ENCODE assay signal across 8 cellular contexts in genomic region chr16:81429045-81429521, GRCh38. TPM values are rescaled to one million over a fixed set of nuclear protein-coding genes. Genes with fewer than 3 reads are reported as not detected.
DNase-seq lines count a peak whose midpoint lies in the region; ATAC-seq and TF ChIP-seq lines count a peak whose summit lies in the region.

No MANE protein-coding gene starts in this region.

- H3K4me3 ChIP-seq in kidney epithelial cell (ENCODE audit: low read depth, low read length), result no peak overlapping the region
- H3K4me3 ChIP-seq in CD4-positive, alpha-beta memory T cell (ENCODE audit: low read length in 2 of 2), result no peak overlapping the region

- H3K36me3 Mint-ChIP-seq in Calu3 (ENCODE audit: insufficient read depth, unreplicated experiment), result no peaks in the 10 kb centered on the region
- H3K36me3 Mint-ChIP-seq in activated CD8-positive, alpha-beta T cell treated with anti-CD3 and anti-CD28 coated beads for 36 hours (ENCODE audit: low read depth), result no peaks in the 10 kb centered on the region
- H3K36me3 Mint-ChIP-seq in CD4-positive, alpha-beta memory T cell, result no peaks in the 10 kb centered on the region

- peak; percentile 75 for TF ChIP-seq CTCF in Calu3 (IDR thresholded peaks at IDR 0.05; ENCODE audit: unreplicated experiment)
- peak; percentile 41 for TF ChIP-seq CTCF in activated CD8-positive, alpha-beta T cell treated with anti-CD3 and anti-CD28 coated beads for 36 hours (IDR thresholded peaks at IDR 0.05)
- TF ChIP-seq CTCF in kidney epithelial cell (IDR thresholded peaks at IDR 0.05; ENCODE audit: insufficient read depth, low read length, poor library complexity, severe bottlenecking), result peak; percentile 44

- H3K27me3 Mint-ChIP-seq in Calu3 (ENCODE audit: unreplicated experiment), result no peaks in the 10 kb centered on the region
- H3K27me3 Mint-ChIP-seq in activated CD8-positive, alpha-beta T cell treated with anti-CD3 and anti-CD28 coated beads for 36 hours, result no peaks in the 10 kb centered on the region
- no peaks in the 10 kb centered on the region for H3K27me3 Mint-ChIP-seq in CD4-positive, alpha-beta memory T cell

- no peaks in the 10 kb centered on the region for H3K27me3 ChIP-seq in kidney epithelial cell (ENCODE audit: control insufficient read depth, insufficient read depth, low read length)
- H3K27me3 ChIP-seq in CD4-positive, alpha-beta memory T cell (ENCODE audit: insufficient read depth, low read length), result no peaks in the 10 kb centered on the region

- H3K9me3 ChIP-seq in CD4-positive, alpha-beta memory T cell (ENCODE audit: control insufficient read depth in 1 of 2, low read length in 2 of 2), result no peaks in the 10 kb centered on the region

- CTCF ChIA-PET in Calu3 (lab: Charles Lee), result interaction anchor here (0.6 to 1.5 kb wide), 5 partner anchors 11 to 324 kb away, joined by 3 to 9 read pairs (median 6); no protein-coding TSS in a partner anchor
- CTCF ChIA-PET in activated CD8-positive, alpha-beta T cell treated with anti-CD3 and anti-CD28 coated beads for 36 hours (lab: Charles Lee), result interaction anchor here (0.9 to 1.6 kb wide), 3 partner anchors 14 to 98 kb away, joined by 3 to 5 read pairs (median 5); no protein-coding TSS in a partner anchor
- CTCF ChIA-PET in CD4-positive, alpha-beta memory T cell (lab: Charles Lee; ENCODE audit: partially characterized antibody), result interaction anchor here (0.9 to 1.3 kb wide), 5 partner anchors 41 to 293 kb away, joined by 3 read pairs; no protein-coding TSS in a partner anchor

- H3K36me3 ChIP-seq in kidney epithelial cell (ENCODE audit: control insufficient read depth, insufficient read depth, low read length), result no peaks in the 10 kb centered on the region
- H3K36me3 ChIP-seq in CD4-positive, alpha-beta memory T cell (ENCODE audit: insufficient read depth, low read length), result no peaks in the 10 kb centered on the region

- no TSS peak for BruUV-seq in Calu3 (replicated peaks; lab: Mats Ljungman, UMichigan)

- POLR2A ChIA-PET in activated CD8-positive, alpha-beta T cell treated with anti-CD3 and anti-CD28 coated beads for 36 hours (lab: Charles Lee), result no interaction called here
- POLR2A ChIA-PET in CD4-positive, alpha-beta memory T cell (lab: Charles Lee; ENCODE audit: partially characterized antibody), result no interaction called here

- no peak overlapping the region for H3K4me3 Mint-ChIP-seq in Calu3 (ENCODE audit: low read depth, unreplicated experiment)
- H3K4me3 Mint-ChIP-seq in activated CD8-positive, alpha-beta T cell treated with anti-CD3 and anti-CD28 coated beads for 36 hours, result no peak overlapping the region
- no peak overlapping the region for H3K4me3 Mint-ChIP-seq in CD4-positive, alpha-beta memory T cell

- DNase-seq in Calu3 (peak; percentile 75), Kasumi-1 (lab: John Stamatoyannopoulos, UW) (peak; percentile 56 to 57), kidney epithelial cell (ENCODE audit: low read depth) (no peak), OCI-M2 (lab: John Stamatoyannopoulos, UW; ENCODE audit: unreplicated experiment) (no peak), KG1 (lab: John Stamatoyannopoulos, UW) (no peak)
- DNase-seq in activated CD8-positive, alpha-beta T cell treated with anti-CD3 and anti-CD28 coated beads for 36 hours, result peak; percentile 30
- DNase-seq in CD4-positive, alpha-beta memory T cell, result no peak

- no peak overlapping the region for H3K27ac ChIP-seq in CD4-positive, alpha-beta memory T cell (ENCODE audit: low read depth, low read length)

- H3K4me1 Mint-ChIP-seq in Calu3 (ENCODE audit: low read depth, unreplicated experiment), result peaks cover 36% of the 10 kb centered on the region
- H3K4me1 Mint-ChIP-seq in activated CD8-positive, alpha-beta T cell treated with anti-CD3 and anti-CD28 coated beads for 36 hours (ENCODE audit: low read depth), result peaks cover 13% of the 10 kb centered on the region
- H3K4me1 Mint-ChIP-seq in CD4-positive, alpha-beta memory T cell, result peaks cover 6 to 9% (median 9%) of the 10 kb centered on the region in 4 donors

- ATAC-seq in activated CD8-positive, alpha-beta T cell treated with anti-CD3 and anti-CD28 coated beads for 36 hours, result no peak
- ATAC-seq in GM18502 (IDR thresholded peaks at IDR 0.05; ENCODE audit: poor library complexity, unreplicated experiment), result no peak

- H3K4me1 ChIP-seq in CD4-positive, alpha-beta memory T cell (ENCODE audit: insufficient read depth, low read length), result peaks cover 10% of the 10 kb centered on the region

- H3K27ac Mint-ChIP-seq in Calu3 (ENCODE audit: unreplicated experiment), result peak overlapping the region; percentile 5
- H3K27ac Mint-ChIP-seq in activated CD8-positive, alpha-beta T cell treated with anti-CD3 and anti-CD28 coated beads for 36 hours, result no peak overlapping the region
- peak overlapping the region in 3 of 7 donors; percentile 46 to 52 (median 48) for H3K27ac Mint-ChIP-seq in CD4-positive, alpha-beta memory T cell

- H3K9me3 Mint-ChIP-seq in Calu3 (ENCODE audit: low read depth, unreplicated experiment), result peaks cover 3% of the 10 kb centered on the region
- H3K9me3 Mint-ChIP-seq in activated CD8-positive, alpha-beta T cell treated with anti-CD3 and anti-CD28 coated beads for 36 hours, result peaks cover 2% of the 10 kb centered on the region
- no peaks in the 10 kb centered on the region for H3K9me3 Mint-ChIP-seq in CD4-positive, alpha-beta memory T cell

- intact Hi-C loops in Calu3 (cut with micrococcal nuclease; ENCODE audit: unreplicated experiment), result no loop called here
- intact Hi-C loops in activated CD8-positive, alpha-beta T cell treated with anti-CD3 and anti-CD28 coated beads for 36 hours (cut with micrococcal nuclease), result no loop called here
- intact Hi-C loops in CD4-positive, alpha-beta memory T cell (cut with micrococcal nuclease), result no loop called here

RNA-seq across cellular contexts. Expression of gene CMIP, which starts 15.5 kb away (rescaled TPM):
- total RNA-seq in Calu3 (2022), result 79.9 and 82.7 TPM in 2 replicates
- 10 to 100 TPM; 37.6 to 38.5 TPM for total RNA-seq in activated CD8-positive, alpha-beta T cell treated with anti-CD3 and anti-CD28 coated beads for 36 hours
- 27.7 and 41.6 TPM in 2 replicates for total RNA-seq in kidney epithelial cell
- 10 to 100 TPM; 33.2 to 36.4 TPM for total RNA-seq in CD4-positive, alpha-beta memory T cell
- polyA plus RNA-seq in CD4-positive, alpha-beta memory T cell, result under 1 TPM in 1 of 2 donors, not detected in 1; 0.84 TPM

Comparison
In these comparisons a context has a peak if more than half of its experiments do, and no peak if none do; other contexts are left out.
1. DNase-seq: peak in Calu3 (single experiment), Kasumi-1 (2 of 2) and activated CD8-positive, alpha-beta T cell treated with anti-CD3 and anti-CD28 coated beads for 36 hours (single experiment); none in kidney epithelial cell (single experiment), OCI-M2 (single experiment), KG1 (single experiment) and CD4-positive, alpha-beta memory T cell (0 of 5).
2. Peak in every context shown above with its lines, with median percentiles within 50 percentile points of each other: CTCF ChIP-seq.